15 cellular contexts compared by ENCODE assay signal in genomic region chrY:24610614-24611013, GRCh38. TPM values are rescaled to one million over a fixed set of nuclear protein-coding genes. Genes with fewer than 3 reads are reported as not detected.
"Had no signal": no experiment of that assay in that cellular context is flagged by ENCODE, and none has a peak within 500 bp of the region (broad histone marks: within the 10 kb centered on the region; RNA-seq: fewer than 3 reads in every experiment).

No MANE protein-coding gene starts in this region.

RNA-seq across cellular contexts. Expression of gene BPY2B, which starts 7.2 kb away (rescaled TPM):
- total RNA-seq: activated B cell treated with CpG ODN at 0.5 μM for 24 hours; activated CD4-positive, alpha-beta memory T cell treated with anti-CD3 and anti-CD28 coated beads for 36 hours; activated CD4-positive, alpha-beta memory T cell treated with anti-CD3 and anti-CD28 coated beads, Interleukin-2, amount 10 ng/mL, durations not matched to agents 7 days and 5 days; activated CD4-positive, alpha-beta T cell treated with anti-CD3 and anti-CD28 coated beads for 36 hours; activated CD4-positive, alpha-beta T cell treated with anti-CD3 and anti-CD28 coated beads, Interleukin-2, amount 10 ng/mL, durations not matched to agents 24 days and 14 days; activated CD4-positive, alpha-beta T cell treated with anti-CD3 and anti-CD28 coated beads, Interleukin-2, amount 10 ng/mL, durations not matched to agents 7 days and 5 days; activated CD8-positive, alpha-beta memory T cell treated with anti-CD3 and anti-CD28 coated beads for 36 hours; activated CD8-positive, alpha-beta memory T cell treated with anti-CD3 and anti-CD28 coated beads, Interleukin-2, amount 10 ng/mL, durations not matched to agents 7 days and 5 days; activated CD8-positive, alpha-beta T cell treated with anti-CD3 and anti-CD28 coated beads for 36 hours; activated CD8-positive, alpha-beta T cell treated with anti-CD3 and anti-CD28 coated beads, Interleukin-2, amount 10 ng/mL, durations not matched to agents 7 days and 5 days; T-cell; T-helper 1 cell treated with Interleukin-12 subunit alpha and Interleukin-12 subunit beta and Interleukin-4 antibody, amounts not matched to agents 30 ng/mL and 1 ng/mL, for 36 hours; T-helper 17 cell; T-helper 2 cell treated with Interferon-gamma antibody and Interleukin-4, amounts not matched to agents 100 ng/mL and 5 ng/mL, for 36 hours; WTC11 had no signal
